ENCODE assay signal across 9 cellular contexts in genomic region chr9:108182950-108183381, GRCh38.
A peak's percentile ranks its signal among the peaks of the same experiment; 100 is the strongest.
DNase-seq lines count a peak whose midpoint lies in the region; ATAC-seq, FAIRE-seq and TF ChIP-seq lines count a peak whose summit lies in the region.
"Had no signal": no experiment of that assay in that cellular context is flagged by ENCODE, and none has a peak within 500 bp of the region (broad histone marks: within the 10 kb centered on the region; RNA-seq: fewer than 3 reads in every experiment).

No MANE protein-coding gene starts in this region.

- no peak for FAIRE-seq in D721Med (lab: Jason Lieb, UNC)

- TF ChIP-seq CTCF in RWPE1 (conservative IDR thresholded peaks at IDR 0.05; ENCODE audit: low read depth) (no peak), upper lobe of right lung (IDR thresholded peaks at IDR 0.05) (no peak), D721Med (IDR thresholded peaks at IDR 0.05; ENCODE audit: insufficient read depth, missing control alignments) (no peak), A673 (conservative IDR thresholded peaks at IDR 0.05; ENCODE audit: low read depth, low read length) (no peak)

- BruUV-seq in A673 (replicated peaks; lab: Mats Ljungman, UMichigan), result no TSS peak

- no peaks in the 10 kb centered on the region for H3K27me3 ChIP-seq in upper lobe of right lung
- no peaks in the 10 kb centered on the region for H3K27me3 ChIP-seq in A673 (replicated peaks; ENCODE audit: insufficient read depth, low read depth, low read length, poor library complexity)

- no peaks in the 10 kb centered on the region for H3K4me1 ChIP-seq in upper lobe of right lung
- no peaks in the 10 kb centered on the region for H3K4me1 ChIP-seq in A673 (ENCODE audit: insufficient read depth, low read length, poor library complexity, severe bottlenecking)

- DNase-seq in left cardiac atrium (peak; percentile 30), cardiac septum (ENCODE audit: low spot score) (no peak), RWPE1 (ENCODE audit: low spot score) (no peak), upper lobe of right lung (no peak), NCI-H226 (no peak), D721Med (ENCODE audit: insufficient read length, low spot score) (no peak), A673 (ENCODE audit: low spot score) (no peak)

- H3K9me3 ChIP-seq in upper lobe of right lung (no peaks in the 10 kb centered on the region), A673 (ENCODE audit: low read depth, low read length, poor library complexity, severe bottlenecking) (no peaks in the 10 kb centered on the region)

- intact Hi-C loops in left cardiac atrium (cut with DNase I) (no loop called here), cardiac septum (cut with DNase I) (no loop called here), upper lobe of right lung (cut with DNase I) (no loop called here), A673 (cut with micrococcal nuclease; ENCODE audit: unreplicated experiment) (no loop called here)

- H3K27ac ChIP-seq in RWPE1 (peak overlapping the region; percentile 16; the same call in 1 of the 2 replicates), upper lobe of right lung (no peak overlapping the region), A673 (ENCODE audit: low read depth, low read length, poor library complexity, severe bottlenecking) (no peak overlapping the region)

- POLR2A ChIA-PET in RWPE1 (lab: Yijun Ruan, JAX; ENCODE audit: low non-redundant PET), result no interaction called here
- POLR2A ChIA-PET in A673 (lab: Charles Lee; ENCODE audit: low non-redundant PET), result no interaction called here

- ATAC-seq in left cardiac atrium (peak in 1 of 2 donors; percentile 62), HG02938 (IDR thresholded peaks at IDR 0.05; ENCODE audit: unreplicated experiment) (peak; percentile 72), upper lobe of right lung (peak; percentile 20)

- H3K4me3 ChIP-seq in upper lobe of right lung (no peak overlapping the region), A673 (ENCODE audit: low read depth, low read length, poor library complexity, severe bottlenecking) (no peak overlapping the region)
- H3K4me3 ChIP-seq: smooth muscle cell had no signal

- H3K36me3 ChIP-seq in upper lobe of right lung, result no peaks in the 10 kb centered on the region
- no peaks in the 10 kb centered on the region for H3K36me3 ChIP-seq in A673 (ENCODE audit: insufficient read depth, low read length, poor library complexity, severe bottlenecking)

- CTCF ChIA-PET in RWPE1 (lab: Yijun Ruan, JAX), result interaction anchor here (0.6 kb wide), 1 partner anchor 1625 kb away, joined by 6 read pairs; no protein-coding TSS in a partner anchor
- CTCF ChIA-PET in A673 (lab: Charles Lee), result no interaction called here
